Comparison of ENCODE assay signal across 2 cellular contexts in the genomic region with DNA sequence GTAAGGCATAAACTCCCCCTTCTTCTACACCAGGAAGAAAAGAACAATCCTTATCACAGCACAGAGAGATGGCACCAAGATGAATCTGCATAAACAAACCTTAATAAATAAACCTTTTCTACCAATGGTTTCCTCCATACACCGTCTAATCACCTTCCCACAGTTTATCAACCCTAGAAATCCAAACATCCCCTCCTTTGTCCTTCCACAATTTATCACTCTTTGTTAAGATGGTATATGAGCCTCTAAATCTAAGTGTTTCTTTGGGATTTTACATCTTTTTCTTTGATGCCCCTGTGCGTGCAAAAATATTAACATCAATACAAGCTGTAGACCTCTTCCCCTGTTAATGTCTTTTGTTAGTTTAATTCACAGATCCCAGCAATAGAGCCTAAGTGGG.
TF ChIP-seq lines count a peak whose summit lies in the region.

No MANE protein-coding gene starts in this region.

TF ChIP-seq in liver, 16 proteins besides CTCF, POLR2A, EP300 and RAD21:
- TF ChIP-seq REST (IDR thresholded peaks at IDR 0.05) (no peak), GABPA (IDR thresholded peaks at IDR 0.05 in 1 of 2, conservative IDR thresholded peaks at IDR 0.05 in 1 of 2) (no peak), NR2F2 (IDR thresholded peaks at IDR 0.05) (no peak), HNF4A (conservative IDR thresholded peaks at IDR 0.05) (no peak), RXRA (IDR thresholded peaks at IDR 0.05) (no peak), FOXA1 (IDR thresholded peaks at IDR 0.05) (no peak), EGR1 (IDR thresholded peaks at IDR 0.05; ENCODE audit: low read depth in 2 of 2) (no peak), ZBTB33 (IDR thresholded peaks at IDR 0.05) (no peak), YY1 (IDR thresholded peaks at IDR 0.05) (no peak), HNF4G (IDR thresholded peaks at IDR 0.05) (no peak), FOXA2 (IDR thresholded peaks at IDR 0.05) (no peak), MAX (IDR thresholded peaks at IDR 0.05) (no peak)
- TF ChIP-seq, protein P1, sequence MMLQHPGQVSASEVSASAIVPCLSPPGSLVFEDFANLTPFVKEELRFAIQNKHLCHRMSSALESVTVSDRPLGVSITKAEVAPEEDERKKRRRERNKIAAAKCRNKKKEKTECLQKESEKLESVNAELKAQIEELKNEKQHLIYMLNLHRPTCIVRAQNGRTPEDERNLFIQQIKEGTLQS (IDR thresholded peaks at IDR 0.05), result no peak

TF ChIP-seq in HepG2, 621 proteins besides CTCF, POLR2A, EP300 and RAD21:
- TF ChIP-seq CBX2 (IDR thresholded peaks at IDR 0.05; ENCODE audit: low read depth, low read length), result no peak
- TF ChIP-seq CBX2 (CRISPR knock-in tag; IDR thresholded peaks at IDR 0.05; ENCODE audit: low read depth), result no peak
- no peak for TF ChIP-seq RELA (CRISPR knock-in tag; IDR thresholded peaks at IDR 0.05)
- TF ChIP-seq RFX3 (CRISPR knock-in tag; IDR thresholded peaks at IDR 0.05), result no peak
- TF ChIP-seq HBP1 (CRISPR knock-in tag; IDR thresholded peaks at IDR 0.05; ENCODE audit: low read depth), result no peak
- no peak for TF ChIP-seq ZNF589 (CRISPR knock-in tag; conservative IDR thresholded peaks at IDR 0.05)
- TF ChIP-seq ZNF660 (CRISPR knock-in tag; IDR thresholded peaks at IDR 0.05; ENCODE audit: borderline replicate concordance, low read depth), result no peak
- no peak for TF ChIP-seq SIN3B (IDR thresholded peaks at IDR 0.05; ENCODE audit: low read length)
- no peak for TF ChIP-seq HOXA9 (CRISPR knock-in tag; IDR thresholded peaks at IDR 0.05; ENCODE audit: borderline replicate concordance)
- TF ChIP-seq PLSCR1 (CRISPR knock-in tag; IDR thresholded peaks at IDR 0.05; ENCODE audit: borderline replicate concordance), result no peak
- TF ChIP-seq DMTF1 (CRISPR knock-in tag; IDR thresholded peaks at IDR 0.05), result no peak
- TF ChIP-seq ZNF577 (CRISPR knock-in tag; IDR thresholded peaks at IDR 0.05; ENCODE audit: borderline replicate concordance, low read depth), result no peak
- TF ChIP-seq MYC (CRISPR knock-in tag; IDR thresholded peaks at IDR 0.05; ENCODE audit: borderline replicate concordance), result no peak
- no peak for TF ChIP-seq AGO2 (optimal IDR thresholded peaks at IDR 0.05; ENCODE audit: low read depth, low read length)
- no peak for TF ChIP-seq THAP8 (CRISPR knock-in tag; IDR thresholded peaks at IDR 0.05; ENCODE audit: borderline replicate concordance)
- TF ChIP-seq, protein P2, sequence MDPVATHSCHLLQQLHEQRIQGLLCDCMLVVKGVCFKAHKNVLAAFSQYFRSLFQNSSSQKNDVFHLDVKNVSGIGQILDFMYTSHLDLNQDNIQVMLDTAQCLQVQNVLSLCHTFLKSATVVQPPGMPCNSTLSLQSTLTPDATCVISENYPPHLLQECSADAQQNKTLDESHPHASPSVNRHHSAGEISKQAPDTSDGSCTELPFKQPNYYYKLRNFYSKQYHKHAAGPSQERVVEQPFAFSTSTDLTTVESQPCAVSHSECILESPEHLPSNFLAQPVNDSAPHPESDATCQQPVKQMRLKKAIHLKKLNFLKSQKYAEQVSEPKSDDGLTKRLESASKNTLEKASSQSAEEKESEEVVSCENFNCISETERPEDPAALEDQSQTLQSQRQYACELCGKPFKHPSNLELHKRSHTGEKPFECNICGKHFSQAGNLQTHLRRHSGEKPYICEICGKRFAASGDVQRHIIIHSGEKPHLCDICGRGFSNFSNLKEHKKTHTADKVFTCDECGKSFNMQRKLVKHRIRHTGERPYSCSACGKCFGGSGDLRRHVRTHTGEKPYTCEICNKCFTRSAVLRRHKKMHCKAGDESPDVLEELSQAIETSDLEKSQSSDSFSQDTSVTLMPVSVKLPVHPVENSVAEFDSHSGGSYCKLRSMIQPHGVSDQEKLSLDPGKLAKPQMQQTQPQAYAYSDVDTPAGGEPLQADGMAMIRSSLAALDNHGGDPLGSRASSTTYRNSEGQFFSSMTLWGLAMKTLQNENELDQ (CRISPR knock-in tag; IDR thresholded peaks at IDR 0.05; ENCODE audit: borderline replicate concordance), result no peak
- TF ChIP-seq CCDC6 (CRISPR knock-in tag; IDR thresholded peaks at IDR 0.05), result no peak
- no peak for TF ChIP-seq ZNF629 (CRISPR knock-in tag; conservative IDR thresholded peaks at IDR 0.05)
- TF ChIP-seq ZNF570 (CRISPR knock-in tag; IDR thresholded peaks at IDR 0.05; ENCODE audit: borderline replicate concordance), result no peak
- TF ChIP-seq, protein P3, sequence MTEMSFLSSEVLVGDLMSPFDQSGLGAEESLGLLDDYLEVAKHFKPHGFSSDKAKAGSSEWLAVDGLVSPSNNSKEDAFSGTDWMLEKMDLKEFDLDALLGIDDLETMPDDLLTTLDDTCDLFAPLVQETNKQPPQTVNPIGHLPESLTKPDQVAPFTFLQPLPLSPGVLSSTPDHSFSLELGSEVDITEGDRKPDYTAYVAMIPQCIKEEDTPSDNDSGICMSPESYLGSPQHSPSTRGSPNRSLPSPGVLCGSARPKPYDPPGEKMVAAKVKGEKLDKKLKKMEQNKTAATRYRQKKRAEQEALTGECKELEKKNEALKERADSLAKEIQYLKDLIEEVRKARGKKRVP (CRISPR knock-in tag; IDR thresholded peaks at IDR 0.05), result no peak
